17 cellular contexts compared by ENCODE assay signal in genomic region chr5:33827335-33827734, GRCh38.
"Had no signal": no experiment of that assay in that cellular context is flagged by ENCODE, and none has a peak within 500 bp of the region (broad histone marks: within the 10 kb centered on the region; RNA-seq: fewer than 3 reads in every experiment).

No MANE protein-coding gene starts in this region.

- H3K9me3 ChIP-seq: left ventricle myocardium inferior, right lobe of liver, stomach, thoracic aorta had no signal

- H3K27me3 ChIP-seq: right lobe of liver, stomach had no signal

- FAIRE-seq: bronchial epithelial cell, endometrium, TTC549 had no signal

- H3K36me3 ChIP-seq: left ventricle myocardium inferior, right lobe of liver, stomach, thoracic aorta had no signal

- H3K27ac ChIP-seq: left ventricle myocardium inferior, right lobe of liver, stomach, thoracic aorta had no signal

- H3K4me3 ChIP-seq: left ventricle myocardium inferior, right lobe of liver, stomach, thoracic aorta had no signal

- H3K4me1 ChIP-seq: right lobe of liver had no signal

- DNase-seq: activated CD4-positive, alpha-beta T cell treated with anti-CD3 and anti-CD28 coated beads, Interleukin-2, amount 10 ng/mL, durations not matched to agents 7 days and 5 days; activated CD4-positive, CD25-positive, alpha-beta regulatory T cell; activated CD8-positive, alpha-beta memory T cell treated with anti-CD3 and anti-CD28 coated beads, Interleukin-2, amount 50 U/mL, for 48 hours; activated gamma-delta T cell treated with Interleukin-2 at 50 U/mL for 16 hours; activated T-cell treated with anti-CD3 and anti-CD28 coated beads, Interleukin-2, amount 50 U/mL, for 72 hours; amygdala; hypothalamus; left ventricle myocardium inferior; nucleus accumbens; right lobe of liver; stimulated activated CD4-positive, alpha-beta T cell treated with anti-CD3 and anti-CD28 coated beads, Interleukin-1b, Interleukin-23, amount 100 ng/mL, for 48 hours; stomach; SW 1271 had no signal
